1 cellular context compared by ENCODE assay signal in genomic region chr6:150894935-150895686, GRCh38.
TF ChIP-seq lines count a peak whose summit lies in the region.

No MANE protein-coding gene starts in this region.

TF ChIP-seq in GM12878, 131 proteins besides CTCF, POLR2A, EP300 and RAD21 (continued from another document and continues in another):
- TF ChIP-seq ZBTB4 (CRISPR knock-in tag; IDR thresholded peaks at IDR 0.05) (no peak), CHD2 (IDR thresholded peaks at IDR 0.05; ENCODE audit: borderline replicate concordance, low read depth, low read length) (peak; percentile 52; the same call in 1 of the 2 replicates), NKRF (conservative IDR thresholded peaks at IDR 0.05) (no peak), BHLHE40 (IDR thresholded peaks at IDR 0.05; ENCODE audit: borderline replicate concordance in 1 of 2, low read depth in 2 of 2, low read length in 1 of 2) (peak; percentile 32 to 40; a peak in 2 of 4 replicates), RAD51 (IDR thresholded peaks at IDR 0.05) (peak; percentile 12; the same call in 1 of the 2 replicates), ZNF384 (IDR thresholded peaks at IDR 0.05; ENCODE audit: borderline replicate concordance, low read depth, low read length) (0 out of 2 replicates have a peak, but pooled peaks have one; percentile 44), NFXL1 (IDR thresholded peaks at IDR 0.05; ENCODE audit: borderline replicate concordance) (no peak), MEF2B (IDR thresholded peaks at IDR 0.05; ENCODE audit: partially characterized antibody, poor library complexity, severe bottlenecking) (peak; percentile 90), POLR2AphosphoS5 (IDR thresholded peaks at IDR 0.05; ENCODE audit: low read length) (no peak), RB1 (IDR thresholded peaks at IDR 0.05; ENCODE audit: borderline replicate concordance) (no peak), CREM (IDR thresholded peaks at IDR 0.05; ENCODE audit: low read depth) (peak; percentile 91), SREBF2 (IDR thresholded peaks at IDR 0.05; ENCODE audit: low read length) (no peak), RELA (IDR thresholded peaks at IDR 0.05; ENCODE audit: borderline replicate concordance, partially characterized antibody) (no peak), SKIL (IDR thresholded peaks at IDR 0.05; ENCODE audit: low read depth, poor library complexity, severe bottlenecking) (peak; percentile 70), NR2C2 (IDR thresholded peaks at IDR 0.05; ENCODE audit: borderline replicate concordance, control insufficient read depth, insufficient read length, low read depth) (no peak), EED (IDR thresholded peaks at IDR 0.05; ENCODE audit: low read depth) (peak; percentile 99), NR2C1 (IDR thresholded peaks at IDR 0.05) (0 out of 2 replicates have a peak, but pooled peaks have one; percentile 44), BRCA1 (IDR thresholded peaks at IDR 0.05; ENCODE audit: low read depth, low read length) (no peak), IKZF1 (conservative IDR thresholded peaks at IDR 0.05) (peak; percentile 82), DPF2 (IDR thresholded peaks at IDR 0.05) (peak; percentile 69), ZZZ3 (IDR thresholded peaks at IDR 0.05; ENCODE audit: control insufficient read depth, insufficient read length, low read depth) (no peak), MTA3 (IDR thresholded peaks at IDR 0.05; ENCODE audit: borderline replicate concordance, low read length) (peak; percentile 94; the same call in 1 of the 2 replicates), CEBPB (IDR thresholded peaks at IDR 0.05; ENCODE audit: borderline replicate concordance in 1 of 2, low read depth in 2 of 2, low read length in 2 of 2) (peak in 1 of 2 experiments; percentile 93; a peak in 2 of 4 replicates), NR2F1 (conservative IDR thresholded peaks at IDR 0.05) (peak; percentile 78), EGR1 (IDR thresholded peaks at IDR 0.05; ENCODE audit: borderline replicate concordance in 1 of 2, low read depth in 2 of 2, low read length in 2 of 2) (no peak), CREB1 (IDR thresholded peaks at IDR 0.05; ENCODE audit: low read depth) (peak; percentile 61), ZNF622 (IDR thresholded peaks at IDR 0.05) (no peak), SPI1 (IDR thresholded peaks at IDR 0.05; ENCODE audit: borderline replicate concordance, insufficient read depth, low read depth, low read length) (no peak), NBN (IDR thresholded peaks at IDR 0.05) (no peak), IRF3 (IDR thresholded peaks at IDR 0.05) (no peak), BCLAF1 (IDR thresholded peaks at IDR 0.05) (no peak), MTA2 (IDR thresholded peaks at IDR 0.05; ENCODE audit: low read depth) (peak; percentile 59; the same call in 1 of the 2 replicates), SMC3 (IDR thresholded peaks at IDR 0.05; ENCODE audit: borderline replicate concordance, low read length) (no peak; the same call in 1 of the 2 replicates), POLR2AphosphoS2 (IDR thresholded peaks at IDR 0.05; ENCODE audit: low read depth, low read length) (no peak), PAX8 (IDR thresholded peaks at IDR 0.05) (no peak), ZNF274 (IDR thresholded peaks at IDR 0.05; ENCODE audit: insufficient read depth, insufficient read length) (no peak), SIX5 (IDR thresholded peaks at IDR 0.05; ENCODE audit: low read depth, low read length, severe bottlenecking) (no peak), RCOR1 (conservative IDR thresholded peaks at IDR 0.05; ENCODE audit: low read depth, low read length) (no peak), MXI1 (IDR thresholded peaks at IDR 0.05; ENCODE audit: low read depth, low read length) (no peak), STAT1 (conservative IDR thresholded peaks at IDR 0.05) (no peak), BMI1 (IDR thresholded peaks at IDR 0.05; ENCODE audit: borderline replicate concordance) (no peak), CHD4 (IDR thresholded peaks at IDR 0.05) (no peak), ZSCAN29 (IDR thresholded peaks at IDR 0.05) (no peak), BCL11A (IDR thresholded peaks at IDR 0.05; ENCODE audit: low read depth, low read length) (peak; percentile 82), ZNF24 (IDR thresholded peaks at IDR 0.05) (no peak), TCF3 (IDR thresholded peaks at IDR 0.05; ENCODE audit: borderline replicate concordance, insufficient read depth, low read depth, low read length) (peak; percentile 75; the same call in 1 of the 2 replicates), TCF12 (IDR thresholded peaks at IDR 0.05; ENCODE audit: low read depth, low read length) (peak; percentile 89; the same call in 1 of the 2 replicates)
- TF ChIP-seq, protein P1, sequence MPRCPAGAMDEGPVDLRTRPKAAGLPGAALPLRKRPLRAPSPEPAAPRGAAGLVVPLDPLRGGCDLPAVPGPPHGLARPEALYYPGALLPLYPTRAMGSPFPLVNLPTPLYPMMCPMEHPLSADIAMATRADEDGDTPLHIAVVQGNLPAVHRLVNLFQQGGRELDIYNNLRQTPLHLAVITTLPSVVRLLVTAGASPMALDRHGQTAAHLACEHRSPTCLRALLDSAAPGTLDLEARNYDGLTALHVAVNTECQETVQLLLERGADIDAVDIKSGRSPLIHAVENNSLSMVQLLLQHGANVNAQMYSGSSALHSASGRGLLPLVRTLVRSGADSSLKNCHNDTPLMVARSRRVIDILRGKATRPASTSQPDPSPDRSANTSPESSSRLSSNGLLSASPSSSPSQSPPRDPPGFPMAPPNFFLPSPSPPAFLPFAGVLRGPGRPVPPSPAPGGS (IDR thresholded peaks at IDR 0.05; ENCODE audit: borderline replicate concordance, insufficient read depth, low read depth, low read length, poor library complexity, severe bottlenecking): peak; percentile 9
- TF ChIP-seq, protein P2, sequence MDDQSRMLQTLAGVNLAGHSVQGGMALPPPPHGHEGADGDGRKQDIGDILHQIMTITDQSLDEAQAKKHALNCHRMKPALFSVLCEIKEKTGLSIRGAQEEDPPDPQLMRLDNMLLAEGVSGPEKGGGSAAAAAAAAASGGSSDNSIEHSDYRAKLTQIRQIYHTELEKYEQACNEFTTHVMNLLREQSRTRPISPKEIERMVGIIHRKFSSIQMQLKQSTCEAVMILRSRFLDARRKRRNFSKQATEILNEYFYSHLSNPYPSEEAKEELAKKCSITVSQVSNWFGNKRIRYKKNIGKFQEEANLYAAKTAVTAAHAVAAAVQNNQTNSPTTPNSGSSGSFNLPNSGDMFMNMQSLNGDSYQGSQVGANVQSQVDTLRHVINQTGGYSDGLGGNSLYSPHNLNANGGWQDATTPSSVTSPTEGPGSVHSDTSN (IDR thresholded peaks at IDR 0.05; ENCODE audit: insufficient replicate concordance, low read depth, low read length): no peak
- TF ChIP-seq, protein P3, sequence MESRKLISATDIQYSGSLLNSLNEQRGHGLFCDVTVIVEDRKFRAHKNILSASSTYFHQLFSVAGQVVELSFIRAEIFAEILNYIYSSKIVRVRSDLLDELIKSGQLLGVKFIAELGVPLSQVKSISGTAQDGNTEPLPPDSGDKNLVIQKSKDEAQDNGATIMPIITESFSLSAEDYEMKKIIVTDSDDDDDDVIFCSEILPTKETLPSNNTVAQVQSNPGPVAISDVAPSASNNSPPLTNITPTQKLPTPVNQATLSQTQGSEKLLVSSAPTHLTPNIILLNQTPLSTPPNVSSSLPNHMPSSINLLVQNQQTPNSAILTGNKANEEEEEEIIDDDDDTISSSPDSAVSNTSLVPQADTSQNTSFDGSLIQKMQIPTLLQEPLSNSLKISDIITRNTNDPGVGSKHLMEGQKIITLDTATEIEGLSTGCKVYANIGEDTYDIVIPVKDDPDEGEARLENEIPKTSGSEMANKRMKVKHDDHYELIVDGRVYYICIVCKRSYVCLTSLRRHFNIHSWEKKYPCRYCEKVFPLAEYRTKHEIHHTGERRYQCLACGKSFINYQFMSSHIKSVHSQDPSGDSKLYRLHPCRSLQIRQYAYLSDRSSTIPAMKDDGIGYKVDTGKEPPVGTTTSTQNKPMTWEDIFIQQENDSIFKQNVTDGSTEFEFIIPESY (IDR thresholded peaks at IDR 0.05): no peak
